In the genomic region with DNA sequence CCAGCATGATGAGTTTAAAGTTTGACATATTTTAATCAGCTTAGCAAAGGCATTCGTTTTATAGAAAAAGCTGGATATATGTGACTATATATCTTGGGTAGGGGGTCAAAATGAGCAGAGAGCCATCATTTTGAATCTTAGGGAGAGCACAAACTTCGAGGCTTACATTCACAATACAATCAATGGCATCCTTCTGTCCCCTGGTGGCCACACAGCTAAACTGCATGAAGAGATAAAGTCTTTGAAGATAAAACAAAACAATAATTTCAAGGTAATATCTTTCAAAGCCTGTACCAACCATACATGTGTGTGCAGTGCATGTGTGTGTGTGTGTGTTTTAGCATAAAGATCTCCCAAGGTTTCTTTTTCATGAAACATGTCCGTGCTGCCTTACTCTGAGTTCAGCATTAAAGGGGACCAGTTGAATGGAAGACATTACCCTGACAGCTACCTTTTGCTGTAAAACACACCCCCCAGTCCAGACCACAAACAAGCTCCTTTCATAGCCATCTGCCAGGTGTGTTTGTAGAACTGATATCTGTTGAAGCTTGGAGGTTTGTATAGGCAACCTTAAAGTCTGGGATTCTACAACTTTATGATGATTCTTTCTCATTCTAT, we compare ENCODE assay signal across 1 cellular context.
TF ChIP-seq lines count a peak whose summit lies in the region.

No MANE protein-coding gene starts in this region.

TF ChIP-seq in IMR-90, 13 proteins besides CTCF, POLR2A, EP300 and RAD21:
- TF ChIP-seq, protein P1, sequence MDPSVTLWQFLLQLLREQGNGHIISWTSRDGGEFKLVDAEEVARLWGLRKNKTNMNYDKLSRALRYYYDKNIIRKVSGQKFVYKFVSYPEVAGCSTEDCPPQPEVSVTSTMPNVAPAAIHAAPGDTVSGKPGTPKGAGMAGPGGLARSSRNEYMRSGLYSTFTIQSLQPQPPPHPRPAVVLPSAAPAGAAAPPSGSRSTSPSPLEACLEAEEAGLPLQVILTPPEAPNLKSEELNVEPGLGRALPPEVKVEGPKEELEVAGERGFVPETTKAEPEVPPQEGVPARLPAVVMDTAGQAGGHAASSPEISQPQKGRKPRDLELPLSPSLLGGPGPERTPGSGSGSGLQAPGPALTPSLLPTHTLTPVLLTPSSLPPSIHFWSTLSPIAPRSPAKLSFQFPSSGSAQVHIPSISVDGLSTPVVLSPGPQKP (IDR thresholded peaks at IDR 0.05; ENCODE audit: borderline replicate concordance, low read depth, low read length) = no peak
- peak; percentile 68 for TF ChIP-seq SMC3 (IDR thresholded peaks at IDR 0.05; ENCODE audit: low read depth, low read length)
- no peak for TF ChIP-seq RCOR1 (IDR thresholded peaks at IDR 0.05; ENCODE audit: insufficient replicate concordance, low read length)
